Comparison of ENCODE assay signal across 27 cellular contexts in genomic region chr1:67862685-67863084, GRCh38. TPM values are rescaled to one million over a fixed set of nuclear protein-coding genes. Genes with fewer than 3 reads are reported as not detected.
"Had no signal": no experiment of that assay in that cellular context is flagged by ENCODE, and none has a peak within 500 bp of the region (broad histone marks: within the 10 kb centered on the region; RNA-seq: fewer than 3 reads in every experiment).

No MANE protein-coding gene starts in this region.

- H3K4me1 ChIP-seq: pancreas, right lobe of liver, sigmoid colon, suprapubic skin, testis, tibial artery, transverse colon, upper lobe of right lung, uterus had no signal

- H3K4me3 ChIP-seq: pancreas, psoas muscle, right lobe of liver, sigmoid colon, suprapubic skin, testis, tibial artery, transverse colon, upper lobe of right lung, uterus had no signal

- H3K27me3 ChIP-seq: pancreas, right lobe of liver, sigmoid colon, suprapubic skin, testis, tibial artery, transverse colon, upper lobe of right lung, uterus had no signal

- H3K9me3 ChIP-seq: neutrophil, pancreas, psoas muscle, right lobe of liver, sigmoid colon, suprapubic skin, testis, tibial artery, transverse colon, upper lobe of right lung, uterus had no signal

- H3K27ac ChIP-seq: neutrophil, pancreas, psoas muscle, right lobe of liver, sigmoid colon, suprapubic skin, testis, tibial artery, transverse colon, upper lobe of right lung, uterus had no signal

- DNase-seq: naive B cell; naive thymus-derived CD8-positive, alpha-beta T cell; nephron progenitor cell; nucleus accumbens; pancreas; psoas muscle; right lobe of liver; sigmoid colon; small intestine; stimulated activated CD4-positive, alpha-beta T cell treated with anti-CD3 and anti-CD28 coated beads, Interleukin-15, amount 100 ng/mL, for 24 hours; stimulated activated CD4-positive, alpha-beta T cell treated with anti-CD3 and anti-CD28 coated beads, Interleukin-2, amount 100 ng/mL, for 24 hours; stimulated activated CD4-positive, alpha-beta T cell treated with anti-CD3 and anti-CD28 coated beads, Interleukin-2, amount 100 ng/mL, for 48 hours; stimulated activated CD4-positive, alpha-beta T cell treated with anti-CD3 and anti-CD28 coated beads, Interleukin-4, amount 100 ng/mL, for 24 hours; stimulated activated CD8-positive, alpha-beta memory T cell treated with anti-CD3 and anti-CD28 coated beads, Interleukin-4, amount 100 ng/mL, for 48 hours; stimulated activated naive CD4-positive, alpha-beta T cell; stimulated activated naive CD8-positive, alpha-beta T cell treated with anti-CD3 and anti-CD28 coated beads, Interleukin-15, amount 100 ng/mL, for 72 hours; stimulated activated naive CD8-positive, alpha-beta T cell treated with anti-CD3 and anti-CD28 coated beads, Interleukin-15, Interleukin-2, amounts not matched to agents 100 U/mL and 50 U/mL, for 24 hours; substantia nigra; testis; tibial artery; transverse colon; upper lobe of right lung; uterus had no signal

- H3K36me3 ChIP-seq: neutrophil, pancreas, right lobe of liver, sigmoid colon, suprapubic skin, tibial artery, transverse colon, upper lobe of right lung, uterus had no signal

- ATAC-seq: naive thymus-derived CD8-positive, alpha-beta T cell; natural killer cell treated with Interleukin-12 subunit alpha and Interleukin-12 subunit beta and Interleukin-15 and Interleukin-18, amount 100 ng/mL, for 72 hours; pancreas; psoas muscle; right lobe of liver; stimulated activated memory B cell treated with anti-CD40 and anti-IgM and Interleukin-4, amounts not matched to agents 10 μg/mL and 1 μg/mL and 100 μg/mL, for 72 hours; stimulated activated naive CD8-positive, alpha-beta T cell treated with anti-CD3 and anti-CD28 coated beads, Interleukin-15, amount 100 ng/mL, for 72 hours; stimulated activated naive CD8-positive, alpha-beta T cell treated with anti-CD3 and anti-CD28 coated beads, Interleukin-15, Interleukin-2, amounts not matched to agents 100 U/mL and 50 U/mL, for 24 hours; upper lobe of right lung had no signal

RNA-seq across cellular contexts. Expression of gene GNG12, which starts 29.4 kb away (rescaled TPM):
- total RNA-seq: naive thymus-derived CD8-positive, alpha-beta T cell had no signal
- polyA plus RNA-seq: naive thymus-derived CD8-positive, alpha-beta T cell had no signal
